ENCODE assay signal across 22 cellular contexts in the genomic region with DNA sequence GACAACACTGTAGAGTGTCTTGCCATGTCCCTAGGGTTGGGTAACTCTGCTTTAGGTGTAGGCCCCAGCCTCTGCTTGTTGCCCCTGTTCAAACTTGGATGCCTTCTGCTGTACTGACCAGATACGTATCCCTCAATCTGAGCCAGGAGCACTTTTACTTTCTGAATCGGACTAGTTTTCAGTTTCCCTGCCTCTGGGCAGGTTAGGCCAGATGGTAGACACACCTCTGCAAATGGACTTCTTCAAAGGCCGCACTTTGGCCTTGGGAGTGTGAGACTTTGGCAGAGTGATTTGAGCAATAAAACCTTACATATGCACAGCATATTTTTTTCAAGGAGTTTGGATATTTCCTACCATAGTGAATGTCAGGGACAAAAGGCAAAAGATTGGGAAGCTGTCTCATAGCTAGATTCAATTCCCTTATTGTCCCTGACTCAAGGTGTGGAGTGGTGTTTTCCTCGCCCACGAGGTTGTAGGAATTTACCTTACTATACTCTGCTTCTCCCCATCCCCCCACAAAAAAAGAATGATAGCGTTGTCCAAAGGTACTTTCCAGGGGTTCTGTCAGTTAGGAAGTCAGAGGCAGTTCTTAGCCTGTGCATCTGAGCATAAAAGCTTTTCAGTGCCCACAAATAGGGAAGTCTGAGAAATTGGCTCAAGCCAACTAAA.
"Had no signal": no experiment of that assay in that cellular context is flagged by ENCODE, and none has a peak within 500 bp of the region (broad histone marks: within the 10 kb centered on the region; RNA-seq: fewer than 3 reads in every experiment).

No MANE protein-coding gene starts in this region.

- H3K36me3 ChIP-seq: adrenal gland, esophagus muscularis mucosa, heart right ventricle, lower lobe of right lung, prostate gland, suprapubic skin had no signal

- H3K4me3 Mint-ChIP-seq: activated T-cell treated with anti-CD3 and anti-CD28 coated beads, Interleukin-2, amount 50 U/mL, for 72 hours; neural crest cell; stimulated activated naive CD8-positive, alpha-beta T cell treated with anti-CD3 and anti-CD28 coated beads, Interleukin-15, amount 100 ng/mL, for 72 hours; T-helper 1 cell treated with Interleukin-12 subunit alpha and Interleukin-12 subunit beta and Interleukin-4 antibody, amounts not matched to agents 30 μg/mL and 1 μg/mL, for 36 hours; type B pancreatic cell had no signal

- H3K27me3 Mint-ChIP-seq: stimulated activated naive CD8-positive, alpha-beta T cell treated with anti-CD3 and anti-CD28 coated beads, Interleukin-15, amount 100 ng/mL, for 72 hours; type B pancreatic cell had no signal

- H3K27ac ChIP-seq: adrenal gland, esophagus muscularis mucosa, heart right ventricle, lower lobe of right lung, prostate gland, suprapubic skin had no signal

- ATAC-seq: activated naive CD4-positive, alpha-beta T cell treated with anti-CD3 and anti-CD28 coated beads, Interleukin-2, amount 50 U/mL, for 72 hours; activated T-cell treated with anti-CD3 and anti-CD28 coated beads, Interleukin-2, amount 50 U/mL, for 72 hours; heart right ventricle; left cardiac atrium; lower lobe of right lung; stimulated activated naive CD8-positive, alpha-beta T cell treated with anti-CD3 and anti-CD28 coated beads, Interleukin-15, amount 100 ng/mL, for 72 hours had no signal

- H3K4me3 ChIP-seq: adrenal gland, esophagus muscularis mucosa, heart right ventricle, lower lobe of right lung, prostate gland, suprapubic skin had no signal

- H3K27ac Mint-ChIP-seq: activated naive CD4-positive, alpha-beta T cell treated with anti-CD3 and anti-CD28 coated beads, Interleukin-2, amount 50 U/mL, for 72 hours; activated T-cell treated with anti-CD3 and anti-CD28 coated beads, Interleukin-2, amount 50 U/mL, for 72 hours; stimulated activated naive CD8-positive, alpha-beta T cell treated with anti-CD3 and anti-CD28 coated beads, Interleukin-15, amount 100 ng/mL, for 72 hours; T-helper 1 cell treated with Interleukin-12 subunit alpha and Interleukin-12 subunit beta and Interleukin-4 antibody, amounts not matched to agents 30 μg/mL and 1 μg/mL, for 36 hours; type B pancreatic cell had no signal

- H3K4me1 Mint-ChIP-seq: neural crest cell; stimulated activated naive CD8-positive, alpha-beta T cell treated with anti-CD3 and anti-CD28 coated beads, Interleukin-15, amount 100 ng/mL, for 72 hours had no signal

- H3K9me3 Mint-ChIP-seq: activated naive CD4-positive, alpha-beta T cell treated with anti-CD3 and anti-CD28 coated beads, Interleukin-2, amount 50 U/mL, for 72 hours; activated T-cell treated with anti-CD3 and anti-CD28 coated beads, Interleukin-2, amount 50 U/mL, for 72 hours; neural crest cell; stimulated activated naive CD8-positive, alpha-beta T cell treated with anti-CD3 and anti-CD28 coated beads, Interleukin-15, amount 100 ng/mL, for 72 hours; T-helper 1 cell treated with Interleukin-12 subunit alpha and Interleukin-12 subunit beta and Interleukin-4 antibody, amounts not matched to agents 30 μg/mL and 1 μg/mL, for 36 hours; type B pancreatic cell had no signal

- H3K4me1 ChIP-seq: adrenal gland, esophagus muscularis mucosa, heart right ventricle, lower lobe of right lung, prostate gland, suprapubic skin had no signal

- H3K27me3 ChIP-seq: adrenal gland, esophagus muscularis mucosa, suprapubic skin had no signal

- H3K36me3 Mint-ChIP-seq: activated naive CD4-positive, alpha-beta T cell treated with anti-CD3 and anti-CD28 coated beads, Interleukin-2, amount 50 U/mL, for 72 hours; type B pancreatic cell had no signal

- DNase-seq: activated CD4-positive, alpha-beta T cell treated with anti-CD3 and anti-CD28 coated beads, Interleukin-2, amount 50 U/mL, for 4 hours; activated gamma-delta T cell; activated T-cell treated with anti-CD3 and anti-CD28 coated beads, Interleukin-2, amount 50 U/mL, for 72 hours; adrenal gland; cerebellar nuclear complex; effector CD8-positive, alpha-beta T cell; heart right ventricle; left cardiac atrium; lower lobe of right lung; right cardiac atrium; stimulated activated CD4-positive, alpha-beta T cell treated with anti-CD3 and anti-CD28 coated beads, Interleukin-4, amount 100 ng/mL, for 1 hour; stimulated activated naive CD8-positive, alpha-beta T cell treated with anti-CD3 and anti-CD28 coated beads, Interleukin-15, amount 100 ng/mL, for 72 hours had no signal

- FAIRE-seq: astrocyte, bronchial epithelial cell, endothelial cell of umbilical vein had no signal

- H3K9me3 ChIP-seq: adrenal gland, esophagus muscularis mucosa, heart right ventricle, lower lobe of right lung, prostate gland, suprapubic skin had no signal
